In genomic region chr9:107112707-107113243, GRCh38 we compare ENCODE assay signal across 1 cellular context.
TF ChIP-seq lines count a peak whose summit lies in the region.

No MANE protein-coding gene starts in this region.

TF ChIP-seq in GM12878, 131 proteins besides CTCF, POLR2A, EP300 and RAD21 (continued from another document and continues in another):
- TF ChIP-seq IRF5 (IDR thresholded peaks at IDR 0.05; ENCODE audit: borderline replicate concordance): no peak
- TF ChIP-seq YY1 (IDR thresholded peaks at IDR 0.05; ENCODE audit: low read depth, low read length): 0 out of 2 replicates have a peak, but pooled peaks have one; percentile 28
- no peak for TF ChIP-seq BHLHE40 (IDR thresholded peaks at IDR 0.05; ENCODE audit: borderline replicate concordance in 1 of 2, low read depth in 2 of 2, low read length in 1 of 2)
- TF ChIP-seq RBBP5 (conservative IDR thresholded peaks at IDR 0.05): no peak
- peak; percentile 94 for TF ChIP-seq SPI1 (IDR thresholded peaks at IDR 0.05; ENCODE audit: borderline replicate concordance, insufficient read depth, low read depth, low read length)
- TF ChIP-seq JUND (IDR thresholded peaks at IDR 0.05; ENCODE audit: low read depth, low read length): no peak
- TF ChIP-seq TCF12 (IDR thresholded peaks at IDR 0.05; ENCODE audit: low read depth, low read length): no peak
- TF ChIP-seq PML (IDR thresholded peaks at IDR 0.05; ENCODE audit: low read length): no peak
- TF ChIP-seq TARDBP (IDR thresholded peaks at IDR 0.05; ENCODE audit: borderline replicate concordance): no peak
- TF ChIP-seq, protein P1, sequence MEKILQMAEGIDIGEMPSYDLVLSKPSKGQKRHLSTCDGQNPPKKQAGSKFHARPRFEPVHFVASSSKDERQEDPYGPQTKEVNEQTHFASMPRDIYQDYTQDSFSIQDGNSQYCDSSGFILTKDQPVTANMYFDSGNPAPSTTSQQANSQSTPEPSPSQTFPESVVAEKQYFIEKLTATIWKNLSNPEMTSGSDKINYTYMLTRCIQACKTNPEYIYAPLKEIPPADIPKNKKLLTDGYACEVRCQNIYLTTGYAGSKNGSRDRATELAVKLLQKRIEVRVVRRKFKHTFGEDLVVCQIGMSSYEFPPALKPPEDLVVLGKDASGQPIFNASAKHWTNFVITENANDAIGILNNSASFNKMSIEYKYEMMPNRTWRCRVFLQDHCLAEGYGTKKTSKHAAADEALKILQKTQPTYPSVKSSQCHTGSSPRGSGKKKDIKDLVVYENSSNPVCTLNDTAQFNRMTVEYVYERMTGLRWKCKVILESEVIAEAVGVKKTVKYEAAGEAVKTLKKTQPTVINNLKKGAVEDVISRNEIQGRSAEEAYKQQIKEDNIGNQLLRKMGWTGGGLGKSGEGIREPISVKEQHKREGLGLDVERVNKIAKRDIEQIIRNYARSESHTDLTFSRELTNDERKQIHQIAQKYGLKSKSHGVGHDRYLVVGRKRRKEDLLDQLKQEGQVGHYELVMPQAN (conservative IDR thresholded peaks at IDR 0.05): no peak
- TF ChIP-seq POU2F2 (IDR thresholded peaks at IDR 0.05; ENCODE audit: borderline replicate concordance, low read depth, low read length): peak; percentile 61; the same call in 1 of the 3 replicates
- no peak for TF ChIP-seq STAT3 (IDR thresholded peaks at IDR 0.05; ENCODE audit: low read depth, low read length)
- no peak for TF ChIP-seq RCOR1 (conservative IDR thresholded peaks at IDR 0.05; ENCODE audit: low read depth, low read length)
- TF ChIP-seq BCL11A (IDR thresholded peaks at IDR 0.05; ENCODE audit: low read depth, low read length): peak; percentile 59; the same call in 1 of the 2 replicates
- no peak for TF ChIP-seq BMI1 (IDR thresholded peaks at IDR 0.05; ENCODE audit: borderline replicate concordance)
- no peak for TF ChIP-seq PAX8 (IDR thresholded peaks at IDR 0.05)
- TF ChIP-seq ZNF592 (IDR thresholded peaks at IDR 0.05): no peak
- no peak for TF ChIP-seq TCF3 (IDR thresholded peaks at IDR 0.05; ENCODE audit: borderline replicate concordance, insufficient read depth, low read depth, low read length)
- TF ChIP-seq ZNF24 (IDR thresholded peaks at IDR 0.05): peak; percentile 93
- no peak for TF ChIP-seq ZBTB4 (CRISPR knock-in tag; IDR thresholded peaks at IDR 0.05)
- TF ChIP-seq, protein P2, sequence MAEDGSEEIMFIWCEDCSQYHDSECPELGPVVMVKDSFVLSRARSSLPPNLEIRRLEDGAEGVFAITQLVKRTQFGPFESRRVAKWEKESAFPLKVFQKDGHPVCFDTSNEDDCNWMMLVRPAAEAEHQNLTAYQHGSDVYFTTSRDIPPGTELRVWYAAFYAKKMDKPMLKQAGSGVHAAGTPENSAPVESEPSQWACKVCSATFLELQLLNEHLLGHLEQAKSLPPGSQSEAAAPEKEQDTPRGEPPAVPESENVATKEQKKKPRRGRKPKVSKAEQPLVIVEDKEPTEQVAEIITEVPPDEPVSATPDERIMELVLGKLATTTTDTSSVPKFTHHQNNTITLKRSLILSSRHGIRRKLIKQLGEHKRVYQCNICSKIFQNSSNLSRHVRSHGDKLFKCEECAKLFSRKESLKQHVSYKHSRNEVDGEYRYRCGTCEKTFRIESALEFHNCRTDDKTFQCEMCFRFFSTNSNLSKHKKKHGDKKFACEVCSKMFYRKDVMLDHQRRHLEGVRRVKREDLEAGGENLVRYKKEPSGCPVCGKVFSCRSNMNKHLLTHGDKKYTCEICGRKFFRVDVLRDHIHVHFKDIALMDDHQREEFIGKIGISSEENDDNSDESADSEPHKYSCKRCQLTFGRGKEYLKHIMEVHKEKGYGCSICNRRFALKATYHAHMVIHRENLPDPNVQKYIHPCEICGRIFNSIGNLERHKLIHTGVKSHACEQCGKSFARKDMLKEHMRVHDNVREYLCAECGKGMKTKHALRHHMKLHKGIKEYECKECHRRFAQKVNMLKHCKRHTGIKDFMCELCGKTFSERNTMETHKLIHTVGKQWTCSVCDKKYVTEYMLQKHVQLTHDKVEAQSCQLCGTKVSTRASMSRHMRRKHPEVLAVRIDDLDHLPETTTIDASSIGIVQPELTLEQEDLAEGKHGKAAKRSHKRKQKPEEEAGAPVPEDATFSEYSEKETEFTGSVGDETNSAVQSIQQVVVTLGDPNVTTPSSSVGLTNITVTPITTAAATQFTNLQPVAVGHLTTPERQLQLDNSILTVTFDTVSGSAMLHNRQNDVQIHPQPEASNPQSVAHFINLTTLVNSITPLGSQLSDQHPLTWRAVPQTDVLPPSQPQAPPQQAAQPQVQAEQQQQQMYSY (CRISPR knock-in tag; IDR thresholded peaks at IDR 0.05): no peak
- 0 out of 2 replicates have a peak, but pooled peaks have one; percentile 30 for TF ChIP-seq IRF4 (IDR thresholded peaks at IDR 0.05; ENCODE audit: low read depth, low read length)
- TF ChIP-seq, protein P3, sequence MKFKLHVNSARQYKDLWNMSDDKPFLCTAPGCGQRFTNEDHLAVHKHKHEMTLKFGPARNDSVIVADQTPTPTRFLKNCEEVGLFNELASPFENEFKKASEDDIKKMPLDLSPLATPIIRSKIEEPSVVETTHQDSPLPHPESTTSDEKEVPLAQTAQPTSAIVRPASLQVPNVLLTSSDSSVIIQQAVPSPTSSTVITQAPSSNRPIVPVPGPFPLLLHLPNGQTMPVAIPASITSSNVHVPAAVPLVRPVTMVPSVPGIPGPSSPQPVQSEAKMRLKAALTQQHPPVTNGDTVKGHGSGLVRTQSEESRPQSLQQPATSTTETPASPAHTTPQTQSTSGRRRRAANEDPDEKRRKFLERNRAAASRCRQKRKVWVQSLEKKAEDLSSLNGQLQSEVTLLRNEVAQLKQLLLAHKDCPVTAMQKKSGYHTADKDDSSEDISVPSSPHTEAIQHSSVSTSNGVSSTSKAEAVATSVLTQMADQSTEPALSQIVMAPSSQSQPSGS (IDR thresholded peaks at IDR 0.05; ENCODE audit: low read length): no peak
- TF ChIP-seq CBX3 (IDR thresholded peaks at IDR 0.05; ENCODE audit: borderline replicate concordance, low read depth): no peak
- no peak for TF ChIP-seq MLLT1 (IDR thresholded peaks at IDR 0.05)
- no peak for TF ChIP-seq FOXK2 (IDR thresholded peaks at IDR 0.05)
- peak; percentile 52; the same call in 1 of the 2 replicates for TF ChIP-seq IKZF1 (conservative IDR thresholded peaks at IDR 0.05)
- no peak for TF ChIP-seq SUZ12 (IDR thresholded peaks at IDR 0.05; ENCODE audit: unreplicated experiment)
- TF ChIP-seq HDGF (IDR thresholded peaks at IDR 0.05): no peak
- TF ChIP-seq LARP7 (IDR thresholded peaks at IDR 0.05): no peak
- no peak for TF ChIP-seq MTA3 (IDR thresholded peaks at IDR 0.05; ENCODE audit: borderline replicate concordance, low read length)
- no peak for TF ChIP-seq ZNF217 (IDR thresholded peaks at IDR 0.05)
- TF ChIP-seq SMC3 (IDR thresholded peaks at IDR 0.05; ENCODE audit: borderline replicate concordance, low read length): no peak
- TF ChIP-seq, protein P4, sequence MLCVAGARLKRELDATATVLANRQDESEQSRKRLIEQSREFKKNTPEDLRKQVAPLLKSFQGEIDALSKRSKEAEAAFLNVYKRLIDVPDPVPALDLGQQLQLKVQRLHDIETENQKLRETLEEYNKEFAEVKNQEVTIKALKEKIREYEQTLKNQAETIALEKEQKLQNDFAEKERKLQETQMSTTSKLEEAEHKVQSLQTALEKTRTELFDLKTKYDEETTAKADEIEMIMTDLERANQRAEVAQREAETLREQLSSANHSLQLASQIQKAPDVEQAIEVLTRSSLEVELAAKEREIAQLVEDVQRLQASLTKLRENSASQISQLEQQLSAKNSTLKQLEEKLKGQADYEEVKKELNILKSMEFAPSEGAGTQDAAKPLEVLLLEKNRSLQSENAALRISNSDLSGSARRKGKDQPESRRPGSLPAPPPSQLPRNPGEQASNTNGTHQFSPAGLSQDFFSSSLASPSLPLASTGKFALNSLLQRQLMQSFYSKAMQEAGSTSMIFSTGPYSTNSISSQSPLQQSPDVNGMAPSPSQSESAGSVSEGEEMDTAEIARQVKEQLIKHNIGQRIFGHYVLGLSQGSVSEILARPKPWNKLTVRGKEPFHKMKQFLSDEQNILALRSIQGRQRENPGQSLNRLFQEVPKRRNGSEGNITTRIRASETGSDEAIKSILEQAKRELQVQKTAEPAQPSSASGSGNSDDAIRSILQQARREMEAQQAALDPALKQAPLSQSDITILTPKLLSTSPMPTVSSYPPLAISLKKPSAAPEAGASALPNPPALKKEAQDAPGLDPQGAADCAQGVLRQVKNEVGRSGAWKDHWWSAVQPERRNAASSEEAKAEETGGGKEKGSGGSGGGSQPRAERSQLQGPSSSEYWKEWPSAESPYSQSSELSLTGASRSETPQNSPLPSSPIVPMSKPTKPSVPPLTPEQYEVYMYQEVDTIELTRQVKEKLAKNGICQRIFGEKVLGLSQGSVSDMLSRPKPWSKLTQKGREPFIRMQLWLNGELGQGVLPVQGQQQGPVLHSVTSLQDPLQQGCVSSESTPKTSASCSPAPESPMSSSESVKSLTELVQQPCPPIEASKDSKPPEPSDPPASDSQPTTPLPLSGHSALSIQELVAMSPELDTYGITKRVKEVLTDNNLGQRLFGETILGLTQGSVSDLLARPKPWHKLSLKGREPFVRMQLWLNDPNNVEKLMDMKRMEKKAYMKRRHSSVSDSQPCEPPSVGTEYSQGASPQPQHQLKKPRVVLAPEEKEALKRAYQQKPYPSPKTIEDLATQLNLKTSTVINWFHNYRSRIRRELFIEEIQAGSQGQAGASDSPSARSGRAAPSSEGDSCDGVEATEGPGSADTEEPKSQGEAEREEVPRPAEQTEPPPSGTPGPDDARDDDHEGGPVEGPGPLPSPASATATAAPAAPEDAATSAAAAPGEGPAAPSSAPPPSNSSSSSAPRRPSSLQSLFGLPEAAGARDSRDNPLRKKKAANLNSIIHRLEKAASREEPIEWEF (IDR thresholded peaks at IDR 0.05; ENCODE audit: insufficient replicate concordance, low read depth, low read length): no peak
